ENCODE assay signal across 1 cellular context in genomic region chr5:171989946-171990712, GRCh38.
TF ChIP-seq lines count a peak whose summit lies in the region.

No MANE protein-coding gene starts in this region.

TF ChIP-seq in SK-N-SH, 30 proteins besides CTCF, POLR2A, EP300 and RAD21 (continued from another document):
- TF ChIP-seq GATA2 (CRISPR knock-in tag; IDR thresholded peaks at IDR 0.05), result no peak
- no peak for TF ChIP-seq NFIC (IDR thresholded peaks at IDR 0.05; ENCODE audit: borderline replicate concordance)
- TF ChIP-seq, protein P1, sequence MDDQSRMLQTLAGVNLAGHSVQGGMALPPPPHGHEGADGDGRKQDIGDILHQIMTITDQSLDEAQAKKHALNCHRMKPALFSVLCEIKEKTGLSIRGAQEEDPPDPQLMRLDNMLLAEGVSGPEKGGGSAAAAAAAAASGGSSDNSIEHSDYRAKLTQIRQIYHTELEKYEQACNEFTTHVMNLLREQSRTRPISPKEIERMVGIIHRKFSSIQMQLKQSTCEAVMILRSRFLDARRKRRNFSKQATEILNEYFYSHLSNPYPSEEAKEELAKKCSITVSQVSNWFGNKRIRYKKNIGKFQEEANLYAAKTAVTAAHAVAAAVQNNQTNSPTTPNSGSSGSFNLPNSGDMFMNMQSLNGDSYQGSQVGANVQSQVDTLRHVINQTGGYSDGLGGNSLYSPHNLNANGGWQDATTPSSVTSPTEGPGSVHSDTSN (IDR thresholded peaks at IDR 0.05), result no peak; the same call in 1 of the 2 replicates
- TF ChIP-seq EZH2phosphoT487 (IDR thresholded peaks at IDR 0.05; ENCODE audit: borderline replicate concordance, low read depth), result no peak
- TF ChIP-seq RFX5 (IDR thresholded peaks at IDR 0.05; ENCODE audit: low read length), result no peak
